Comparison of ENCODE assay signal across 26 cellular contexts in the genomic region with DNA sequence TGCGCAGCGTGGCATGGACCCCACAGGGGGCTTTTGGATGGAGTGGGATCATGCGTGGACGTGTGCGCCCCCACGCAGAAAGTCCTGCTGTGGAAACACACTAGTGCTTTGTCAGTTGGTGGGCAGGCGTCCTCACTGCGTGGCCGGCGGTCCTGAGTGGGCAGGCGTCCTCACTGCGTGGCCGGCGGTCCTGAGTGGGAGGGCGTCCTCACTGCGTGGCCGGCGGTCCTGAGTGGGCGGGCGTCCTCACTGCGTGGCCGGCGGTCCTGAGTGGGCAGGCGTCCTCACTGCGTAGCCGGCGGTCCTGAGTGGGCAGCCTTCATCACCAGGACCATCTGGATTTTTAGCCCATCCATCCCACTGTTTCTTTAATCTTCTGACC.
"Had no signal": no experiment of that assay in that cellular context is flagged by ENCODE, and none has a peak within 500 bp of the region (broad histone marks: within the 10 kb centered on the region; RNA-seq: fewer than 3 reads in every experiment).

No MANE protein-coding gene starts in this region.

- H3K36me3 ChIP-seq: colonic mucosa, gastroesophageal sphincter, lower lobe of right lung, ovary, right lobe of liver, thyroid gland, vagina had no signal

- H3K27ac ChIP-seq: colonic mucosa, esophagus muscularis mucosa, foreskin keratinocyte, gastroesophageal sphincter, heart right ventricle, lower lobe of right lung, ovary, right lobe of liver, thyroid gland, vagina had no signal

- ATAC-seq: foreskin keratinocyte; gastroesophageal sphincter; heart right ventricle; left ventricle myocardium superior; lower lobe of right lung; naive thymus-derived CD8-positive, alpha-beta T cell; right lobe of liver; stimulated activated naive CD8-positive, alpha-beta T cell treated with anti-CD3 and anti-CD28 coated beads, Interleukin-15, amount 100 ng/mL, for 72 hours had no signal

- H3K27me3 ChIP-seq: colonic mucosa, esophagus muscularis mucosa, foreskin keratinocyte, gastroesophageal sphincter, heart right ventricle, ovary, right lobe of liver, thyroid gland, vagina had no signal

- H3K9me3 ChIP-seq: colonic mucosa, esophagus muscularis mucosa, gastroesophageal sphincter, heart right ventricle, lower lobe of right lung, ovary, right lobe of liver, thyroid gland, vagina had no signal

- DNase-seq: colonic mucosa; effector CD8-positive, alpha-beta T cell; foreskin keratinocyte; glutamatergic neuron; heart right ventricle; hippocampal formation; islet precursor cell; left ventricle myocardium superior; lower lobe of right lung; naive thymus-derived CD8-positive, alpha-beta T cell; nephron progenitor cell; nucleus accumbens; ovary; right lobe of liver; stimulated activated CD4-positive, alpha-beta T cell treated with anti-CD3 and anti-CD28 coated beads, Interleukin-12 subunit alpha, Interleukin-12 subunit beta, amount 100 ng/mL, for 4 hours; stimulated activated CD4-positive, alpha-beta T cell treated with anti-CD3 and anti-CD28 coated beads, Interleukin-2, amount 100 ng/mL, for 24 hours; stimulated activated CD4-positive, alpha-beta T cell treated with anti-CD3 and anti-CD28 coated beads, Interleukin-4, amount 100 ng/mL, for 4 hours; stimulated activated naive CD4-positive, alpha-beta T cell; stimulated activated naive CD8-positive, alpha-beta T cell treated with anti-CD3 and anti-CD28 coated beads, Interleukin-15, amount 100 ng/mL, for 72 hours; thyroid gland; trophoblast cell had no signal

- H3K4me1 ChIP-seq: colonic mucosa, foreskin keratinocyte, right lobe of liver had no signal

- H3K4me2 ChIP-seq: smooth muscle cell had no signal

- H3K4me3 ChIP-seq: colonic mucosa, esophagus muscularis mucosa, gastroesophageal sphincter, heart right ventricle, lower lobe of right lung, ovary, right lobe of liver, smooth muscle cell, thyroid gland, vagina had no signal

- FAIRE-seq: endothelial cell of umbilical vein had no signal
